ENCODE assay signal across 8 cellular contexts in the genomic region with DNA sequence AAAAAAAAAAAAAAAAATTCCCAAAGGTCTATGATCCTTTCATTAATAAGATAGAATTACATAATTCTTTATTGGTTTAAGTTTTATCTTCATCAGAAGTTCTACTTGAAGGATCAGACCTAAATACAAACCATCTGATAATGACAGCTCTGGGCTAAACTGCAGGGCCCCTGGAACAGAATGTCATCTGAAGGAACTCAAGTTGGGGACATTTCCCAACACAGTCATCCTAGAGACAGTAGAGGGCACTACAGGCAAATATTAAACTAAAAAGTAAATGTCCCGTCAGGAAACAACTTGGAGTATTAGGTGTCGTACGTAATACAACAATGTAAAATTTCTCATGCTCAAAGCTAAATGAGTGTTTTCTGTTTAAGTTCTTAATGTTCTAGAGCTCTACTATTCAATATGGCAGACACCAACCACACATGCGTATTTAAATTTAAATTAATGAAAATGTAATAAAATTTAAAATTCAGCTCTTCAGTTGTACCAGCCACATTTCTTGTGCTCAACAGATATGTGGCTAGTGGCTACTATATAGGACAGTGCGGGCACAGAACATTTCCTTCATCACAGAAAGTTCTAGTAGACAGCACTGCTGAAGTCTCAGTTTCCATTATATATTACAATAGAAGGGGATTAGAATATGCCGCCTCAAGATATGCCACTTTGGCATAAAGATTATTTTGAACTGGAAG. TPM values are rescaled to one million over a fixed set of nuclear protein-coding genes. Genes with fewer than 3 reads are reported as not detected.
DNase-seq lines count a peak whose midpoint lies in the region; ATAC-seq and TF ChIP-seq lines count a peak whose summit lies in the region.

No MANE protein-coding gene starts in this region.

- peak; percentile 58 for TF ChIP-seq CTCF in CD4-positive, alpha-beta T cell (IDR thresholded peaks at IDR 0.05)

- H3K4me1 Mint-ChIP-seq in CD4-positive, alpha-beta T cell (ENCODE audit: low read depth), result no peaks in the 10 kb centered on the region
- no peaks in the 10 kb centered on the region for H3K4me1 Mint-ChIP-seq in activated CD8-positive, alpha-beta T cell treated with anti-CD3 and anti-CD28 coated beads, Interleukin-2, amount 10 ng/mL, durations not matched to agents 7 days and 5 days (ENCODE audit: low read depth)
- no peaks in the 10 kb centered on the region for H3K4me1 Mint-ChIP-seq in stimulated activated effector memory CD8-positive, alpha-beta T cell treated with anti-CD3 and anti-CD28 coated beads, Interleukin-12 subunit alpha, Interleukin-12 subunit beta, amount 100 ng/mL, for 72 hours

- ATAC-seq in CD4-positive, alpha-beta T cell (ENCODE audit: poor library complexity), result peak; percentile 60
- ATAC-seq in GM18505 (IDR thresholded peaks at IDR 0.05; ENCODE audit: unreplicated experiment) (peak; percentile 55), HG02798 (IDR thresholded peaks at IDR 0.05; ENCODE audit: poor library complexity, unreplicated experiment) (peak; percentile 86), left ventricle myocardium superior (peak; percentile 90)
- peak; percentile 76 for ATAC-seq in activated CD8-positive, alpha-beta T cell treated with anti-CD3 and anti-CD28 coated beads, Interleukin-2, amount 10 ng/mL, durations not matched to agents 7 days and 5 days
- peak; percentile 84 for ATAC-seq in stimulated activated effector memory CD8-positive, alpha-beta T cell treated with anti-CD3 and anti-CD28 coated beads, Interleukin-12 subunit alpha, Interleukin-12 subunit beta, amount 100 ng/mL, for 72 hours

- H3K27me3 Mint-ChIP-seq in CD4-positive, alpha-beta T cell, result peaks cover 5% of the 10 kb centered on the region
- peaks cover 23% of the 10 kb centered on the region for H3K27me3 Mint-ChIP-seq in activated CD8-positive, alpha-beta T cell treated with anti-CD3 and anti-CD28 coated beads, Interleukin-2, amount 10 ng/mL, durations not matched to agents 7 days and 5 days (ENCODE audit: low read depth)

- intact Hi-C loops in CD4-positive, alpha-beta T cell (cut with DNase I, micrococcal nuclease), result loop anchor here in 1 of 2 experiments (1.0 to 10.0 kb wide), 2 partner anchors 226 to 461 kb away; no protein-coding TSS in a partner anchor
- intact Hi-C loops in left ventricle myocardium superior (cut with micrococcal nuclease), result loop anchor here (2.0 to 10.0 kb wide), 2 partner anchors 225 to 451 kb away; no protein-coding TSS in a partner anchor

- POLR2A ChIA-PET in CD4-positive, alpha-beta T cell (lab: Charles Lee), result interaction anchor here (1.2 to 1.5 kb wide), 2 partner anchors 23 to 122 kb away, joined by 3 to 4 read pairs; no protein-coding TSS in a partner anchor
- POLR2A ChIA-PET in activated CD8-positive, alpha-beta T cell treated with anti-CD3 and anti-CD28 coated beads, Interleukin-2, amount 10 ng/mL, durations not matched to agents 7 days and 5 days (lab: Charles Lee), result interaction anchor here (1.0 kb wide), 1 partner anchor 119 kb away, joined by 3 read pairs; no protein-coding TSS in a partner anchor

- CTCF ChIA-PET in CD4-positive, alpha-beta T cell (lab: Charles Lee), result interaction anchor here (0.7 kb wide), 1 partner anchor 17 kb away, joined by 4 read pairs; no protein-coding TSS in a partner anchor
- CTCF ChIA-PET in activated CD8-positive, alpha-beta T cell treated with anti-CD3 and anti-CD28 coated beads, Interleukin-2, amount 10 ng/mL, durations not matched to agents 7 days and 5 days (lab: Charles Lee), result interaction anchor here (0.6 to 1.7 kb wide), 10 partner anchors 22 to 320 kb away, joined by 3 to 6 read pairs (median 4); a partner anchor contains a TSS

- no peak overlapping the region for H3K27ac Mint-ChIP-seq in CD4-positive, alpha-beta T cell
- H3K27ac Mint-ChIP-seq in activated CD8-positive, alpha-beta T cell treated with anti-CD3 and anti-CD28 coated beads, Interleukin-2, amount 10 ng/mL, durations not matched to agents 7 days and 5 days, result no peak overlapping the region
- H3K27ac Mint-ChIP-seq in stimulated activated effector memory CD8-positive, alpha-beta T cell treated with anti-CD3 and anti-CD28 coated beads, Interleukin-12 subunit alpha, Interleukin-12 subunit beta, amount 100 ng/mL, for 72 hours, result no peak overlapping the region

- H3K9me3 ChIP-seq in CD4-positive, alpha-beta T cell (ENCODE audit: control insufficient read depth, low read length), result no peaks in the 10 kb centered on the region

- no peaks in the 10 kb centered on the region for H3K27me3 ChIP-seq in CD4-positive, alpha-beta T cell (ENCODE audit: control insufficient read depth, insufficient read depth, low read length)

- H3K36me3 Mint-ChIP-seq in CD4-positive, alpha-beta T cell (ENCODE audit: low read depth), result no peaks in the 10 kb centered on the region
- no peaks in the 10 kb centered on the region for H3K36me3 Mint-ChIP-seq in activated CD8-positive, alpha-beta T cell treated with anti-CD3 and anti-CD28 coated beads, Interleukin-2, amount 10 ng/mL, durations not matched to agents 7 days and 5 days (ENCODE audit: low read depth)
- H3K36me3 Mint-ChIP-seq in stimulated activated effector memory CD8-positive, alpha-beta T cell treated with anti-CD3 and anti-CD28 coated beads, Interleukin-12 subunit alpha, Interleukin-12 subunit beta, amount 100 ng/mL, for 72 hours, result no peaks in the 10 kb centered on the region

- no peak for DNase-seq in CD4-positive, alpha-beta T cell
- DNase-seq in NCI-H1694 (lab: John Stamatoyannopoulos, UW) (peak; percentile 40), left ventricle myocardium superior (no peak)
- peak; percentile 30 for DNase-seq in activated CD8-positive, alpha-beta T cell treated with anti-CD3 and anti-CD28 coated beads, Interleukin-2, amount 10 ng/mL, durations not matched to agents 7 days and 5 days
- DNase-seq in stimulated activated effector memory CD8-positive, alpha-beta T cell treated with anti-CD3 and anti-CD28 coated beads, Interleukin-12 subunit alpha, Interleukin-12 subunit beta, amount 100 ng/mL, for 72 hours (ENCODE audit: low spot score in 2 of 2), result no peak
- DNase-seq in stimulated activated CD8-positive, alpha-beta memory T cell treated with anti-CD3 and anti-CD28 coated beads, Interleukin-4, amount 100 ng/mL, for 48 hours, result no peak

- no peak overlapping the region for H3K27ac ChIP-seq in CD4-positive, alpha-beta T cell (ENCODE audit: low read depth, low read length)

- H3K9me3 Mint-ChIP-seq in CD4-positive, alpha-beta T cell, result no peaks in the 10 kb centered on the region
- no peaks in the 10 kb centered on the region for H3K9me3 Mint-ChIP-seq in activated CD8-positive, alpha-beta T cell treated with anti-CD3 and anti-CD28 coated beads, Interleukin-2, amount 10 ng/mL, durations not matched to agents 7 days and 5 days (ENCODE audit: insufficient read depth)
- no peaks in the 10 kb centered on the region for H3K9me3 Mint-ChIP-seq in stimulated activated effector memory CD8-positive, alpha-beta T cell treated with anti-CD3 and anti-CD28 coated beads, Interleukin-12 subunit alpha, Interleukin-12 subunit beta, amount 100 ng/mL, for 72 hours

- H3K4me3 Mint-ChIP-seq in CD4-positive, alpha-beta T cell, result no peak overlapping the region
- H3K4me3 Mint-ChIP-seq in activated CD8-positive, alpha-beta T cell treated with anti-CD3 and anti-CD28 coated beads, Interleukin-2, amount 10 ng/mL, durations not matched to agents 7 days and 5 days, result no peak overlapping the region
- no peak overlapping the region for H3K4me3 Mint-ChIP-seq in stimulated activated effector memory CD8-positive, alpha-beta T cell treated with anti-CD3 and anti-CD28 coated beads, Interleukin-12 subunit alpha, Interleukin-12 subunit beta, amount 100 ng/mL, for 72 hours

- TF ChIP-seq POLR2A in GM18505 (IDR thresholded peaks at IDR 0.05; ENCODE audit: borderline replicate concordance, extremely low read depth, insufficient read depth, insufficient read length), result no peak

RNA-seq across cellular contexts. Expression of a gene that starts 21.8 kb away (rescaled TPM):
- total RNA-seq in CD4-positive, alpha-beta T cell, result 10 to 100 TPM; 17.4 to 17.8 TPM
- total RNA-seq in activated CD8-positive, alpha-beta T cell treated with anti-CD3 and anti-CD28 coated beads, Interleukin-2, amount 10 ng/mL, durations not matched to agents 7 days and 5 days, result 10 to 100 TPM; 23.7 to 24.3 TPM
- total RNA-seq in left ventricle myocardium superior, result 30.1 TPM

RNA-seq across cellular contexts. Expression of a gene that starts 32.1 kb away (rescaled TPM):
- total RNA-seq in CD4-positive, alpha-beta T cell, result 1 to 10 TPM in 1 of 2 experiments, under 1 TPM in 1; 0.89 to 1.4 TPM
- total RNA-seq in activated CD8-positive, alpha-beta T cell treated with anti-CD3 and anti-CD28 coated beads, Interleukin-2, amount 10 ng/mL, durations not matched to agents 7 days and 5 days, result 1 to 10 TPM; 3.9 to 4.2 TPM
- total RNA-seq in left ventricle myocardium superior, result 10.3 TPM

Comparison
In these comparisons a context has a peak if more than half of its experiments do, and no peak if none do; other contexts are left out.
1. DNase-seq: peak in NCI-H1694 (single experiment) and activated CD8-positive, alpha-beta T cell treated with anti-CD3 and anti-CD28 coated beads, Interleukin-2, amount 10 ng/mL, durations not matched to agents 7 days and 5 days (single experiment); none in CD4-positive, alpha-beta T cell (0 of 10), left ventricle myocardium superior (single experiment), stimulated activated effector memory CD8-positive, alpha-beta T cell treated with anti-CD3 and anti-CD28 coated beads, Interleukin-12 subunit alpha, Interleukin-12 subunit beta, amount 100 ng/mL, for 72 hours (0 of 2) and stimulated activated CD8-positive, alpha-beta memory T cell treated with anti-CD3 and anti-CD28 coated beads, Interleukin-4, amount 100 ng/mL, for 48 hours (single experiment).
2. Peak in every context shown above with its lines, with median percentiles within 50 percentile points of each other: ATAC-seq.